Comparison of ENCODE assay signal across 9 cellular contexts in the genomic region with DNA sequence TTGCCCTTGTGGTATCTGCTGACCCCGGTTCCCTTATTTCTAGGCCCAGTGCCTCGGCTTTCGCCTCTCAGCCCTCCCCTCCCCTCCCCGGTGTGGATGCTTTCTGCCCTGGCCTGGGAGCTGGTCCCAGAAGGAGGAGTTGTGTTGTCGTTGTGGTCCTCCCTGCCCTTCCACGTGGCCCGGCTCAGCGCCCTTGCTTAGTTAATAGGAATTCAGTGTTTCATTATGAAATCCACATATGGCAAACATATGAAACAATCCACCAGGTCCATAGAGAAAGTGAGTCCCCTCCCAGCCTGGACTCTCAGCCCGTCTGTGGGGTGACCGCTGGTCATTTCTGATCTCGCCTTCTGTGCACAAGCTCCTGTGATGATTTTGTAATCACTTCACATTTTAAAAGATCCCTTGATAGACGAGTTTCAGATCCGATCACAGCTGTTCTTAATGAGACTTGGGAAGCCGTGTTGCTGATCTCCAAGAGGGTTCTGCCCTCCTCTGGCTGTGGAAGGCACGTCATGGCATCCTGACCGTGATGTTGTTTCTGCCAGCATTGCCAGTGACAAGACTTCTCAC.
DNase-seq lines count a peak whose midpoint lies in the region; ATAC-seq, FAIRE-seq and TF ChIP-seq lines count a peak whose summit lies in the region.
"Had no signal": no experiment of that assay in that cellular context is flagged by ENCODE, and none has a peak within 500 bp of the region (broad histone marks: within the 10 kb centered on the region; RNA-seq: fewer than 3 reads in every experiment).

No MANE protein-coding gene starts in this region.

- FAIRE-seq in astrocyte (lab: Jason Lieb, UNC) = peak; percentile 80

- WGBS in sigmoid colon, 2 donors = 82 to 91% methylated on average over 16 of the region's 16 CpGs

- intact Hi-C loops in left cardiac atrium (cut with DNase I) (no loop called here), sigmoid colon (cut with DNase I) (no loop called here)

- H3K4me2 ChIP-seq in DND-41 (ENCODE audit: insufficient read depth, low read length) = no peak overlapping the region
- H3K4me2 ChIP-seq in astrocyte (ENCODE audit: low read length) = peak overlapping the region; percentile 54

- no peak overlapping the region for H3K27ac ChIP-seq in DND-41 (ENCODE audit: low read length)
- peak overlapping the region; percentile 51 for H3K27ac ChIP-seq in astrocyte (ENCODE audit: low read depth, low read length)
- peak overlapping the region; percentile 8 to 77 (median 53) for H3K27ac ChIP-seq in sigmoid colon
- H3K27ac ChIP-seq: RWPE1 had no signal

- H3K4me3 ChIP-seq in DND-41 (ENCODE audit: low read depth in 1 of 2, low read length in 2 of 2) = no peak overlapping the region
- no peak overlapping the region for H3K4me3 ChIP-seq in astrocyte (ENCODE audit: insufficient read depth, low read depth, low read length)
- no peak overlapping the region for H3K4me3 ChIP-seq in sigmoid colon
- H3K4me3 ChIP-seq in H7 (ENCODE audit: insufficient read depth, low read depth, low read length) = no peak overlapping the region

- no peak for ATAC-seq in DND-41 (ENCODE audit: insufficient read depth, low read depth)
- ATAC-seq in left cardiac atrium = peak; percentile 52 to 79
- no peak for ATAC-seq in GM18858 (IDR thresholded peaks at IDR 0.05; ENCODE audit: unreplicated experiment)

- no peaks in the 10 kb centered on the region; the same call in 1 of the 2 replicates for H3K79me2 ChIP-seq in DND-41 (ENCODE audit: insufficient read depth, low read length)
- H3K79me2 ChIP-seq in astrocyte (ENCODE audit: insufficient read depth, low read length) = no peaks in the 10 kb centered on the region

- no peak for TF ChIP-seq POLR2A in sigmoid colon (IDR thresholded peaks at IDR 0.05)

- peaks cover 53% of the 10 kb centered on the region for H3K36me3 ChIP-seq in DND-41 (ENCODE audit: insufficient read depth, low read length)
- H3K36me3 ChIP-seq in astrocyte (ENCODE audit: insufficient read depth, low read length) = no peaks in the 10 kb centered on the region
- H3K36me3 ChIP-seq in sigmoid colon = peaks cover 0 to 7% (median 0%) of the 10 kb centered on the region in 4 donors
- H3K36me3 ChIP-seq in H7 (replicated peaks; ENCODE audit: control insufficient read depth, insufficient read depth, low read length) = peaks cover 2% of the 10 kb centered on the region

- peaks cover 14% of the 10 kb centered on the region for H3K36me3 Mint-ChIP-seq in astrocyte (ENCODE audit: low read depth, unreplicated experiment)

- H3K9me3 ChIP-seq in DND-41 (ENCODE audit: insufficient read depth, low read length, severe bottlenecking) (no peaks in the 10 kb centered on the region), astrocyte (ENCODE audit: insufficient read depth, low read depth, low read length) (no peaks in the 10 kb centered on the region), sigmoid colon (no peaks in the 10 kb centered on the region)

- DNase-seq in DND-41 (no peak), astrocyte (ENCODE audit: low read depth) (peak; percentile 82), left cardiac atrium (peak; percentile 57), sigmoid colon (peak; percentile 81), H7 (no peak), NCI-H1436 (lab: John Stamatoyannopoulos, UW) (no peak), KG1 (lab: John Stamatoyannopoulos, UW) (no peak)

- H3K4me3 Mint-ChIP-seq in astrocyte (ENCODE audit: unreplicated experiment) = peak overlapping the region; percentile 57

- H3K27ac Mint-ChIP-seq in astrocyte (ENCODE audit: unreplicated experiment) = peak overlapping the region; percentile 92

- no peaks in the 10 kb centered on the region for H3K27me3 Mint-ChIP-seq in astrocyte (ENCODE audit: low read depth, unreplicated experiment)

- H3K27me3 ChIP-seq in DND-41 (ENCODE audit: insufficient read depth, low read length, poor library complexity) (no peaks in the 10 kb centered on the region), astrocyte (ENCODE audit: insufficient read depth, low read length) (no peaks in the 10 kb centered on the region), sigmoid colon (no peaks in the 10 kb centered on the region), H7 (ENCODE audit: control insufficient read depth, insufficient read depth, low read length) (no peaks in the 10 kb centered on the region)

- H3K9me3 Mint-ChIP-seq in astrocyte (ENCODE audit: unreplicated experiment) = no peaks in the 10 kb centered on the region

- TF ChIP-seq EP300 in sigmoid colon (IDR thresholded peaks at IDR 0.05) = no peak

- H3K9ac ChIP-seq in DND-41 (ENCODE audit: low read depth, low read length) = no peak overlapping the region
- peak overlapping the region; percentile 59 for H3K9ac ChIP-seq in astrocyte (ENCODE audit: low read length)

- H3K4me1 ChIP-seq in DND-41 (ENCODE audit: insufficient read depth, low read length) (no peaks in the 10 kb centered on the region), astrocyte (ENCODE audit: insufficient read depth, low read length) (peaks cover 19% of the 10 kb centered on the region), sigmoid colon (peaks cover 0 to 23% (median 22%) of the 10 kb centered on the region in 4 donors)

- TF ChIP-seq CTCF in DND-41 (IDR thresholded peaks at IDR 0.05; ENCODE audit: borderline replicate concordance, extremely low read depth, low read length, poor library complexity, severe bottlenecking) (peak; percentile 18), astrocyte (IDR thresholded peaks at IDR 0.05; ENCODE audit: insufficient read depth, low read depth, low read length) (peak; percentile 31), sigmoid colon (IDR thresholded peaks at IDR 0.05) (no peak)

- peaks cover 24% of the 10 kb centered on the region for H3K4me1 Mint-ChIP-seq in astrocyte (ENCODE audit: low read depth, unreplicated experiment)

- H2AFZ ChIP-seq in DND-41 (ENCODE audit: low read depth, low read length) (no peak overlapping the region), astrocyte (ENCODE audit: low read depth, low read length) (no peak overlapping the region)

- H4K20me1 ChIP-seq in DND-41 (ENCODE audit: insufficient read depth, low read length) = peaks cover 14% of the 10 kb centered on the region; the same call in 1 of the 2 replicates
- no peaks in the 10 kb centered on the region for H4K20me1 ChIP-seq in astrocyte (ENCODE audit: insufficient read depth, low read length)

Comparison
In these comparisons a context has a peak if more than half of its experiments do, and no peak if none do; other contexts are left out.
1. ATAC-seq: peak in left cardiac atrium (2 of 2); none in DND-41 (single experiment) and GM18858 (single experiment).
2. DNase-seq: peak in astrocyte (single experiment), left cardiac atrium (single experiment) and sigmoid colon (single experiment); none in DND-41 (single experiment), H7 (single experiment), NCI-H1436 (single experiment) and KG1 (single experiment).
3. CTCF ChIP-seq: peak in DND-41 (single experiment) and astrocyte (single experiment); none in sigmoid colon (0 of 4).